ENCODE assay signal across 1 cellular context in the genomic region with DNA sequence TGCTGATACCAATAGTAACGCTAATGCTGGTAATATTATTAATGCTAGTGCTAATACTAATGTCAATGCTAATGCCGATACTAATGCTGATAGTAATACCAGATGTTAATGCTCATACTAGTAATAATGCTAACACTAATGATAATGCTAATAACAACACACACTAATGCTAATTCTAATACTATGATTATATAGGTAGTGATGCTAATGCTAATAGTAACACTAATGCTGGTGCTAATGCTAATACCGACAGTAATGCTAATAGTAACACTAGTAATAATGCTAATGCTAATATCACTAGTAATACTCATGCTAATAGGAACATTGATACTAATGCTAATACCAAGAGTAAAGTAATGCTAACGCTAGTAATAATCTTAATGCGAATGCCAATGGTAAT.
TF ChIP-seq lines count a peak whose summit lies in the region.

No MANE protein-coding gene starts in this region.

TF ChIP-seq in K562, 482 proteins besides CTCF, POLR2A, EP300 and RAD21 (continued from another document and continues in another):
- TF ChIP-seq, protein P1, sequence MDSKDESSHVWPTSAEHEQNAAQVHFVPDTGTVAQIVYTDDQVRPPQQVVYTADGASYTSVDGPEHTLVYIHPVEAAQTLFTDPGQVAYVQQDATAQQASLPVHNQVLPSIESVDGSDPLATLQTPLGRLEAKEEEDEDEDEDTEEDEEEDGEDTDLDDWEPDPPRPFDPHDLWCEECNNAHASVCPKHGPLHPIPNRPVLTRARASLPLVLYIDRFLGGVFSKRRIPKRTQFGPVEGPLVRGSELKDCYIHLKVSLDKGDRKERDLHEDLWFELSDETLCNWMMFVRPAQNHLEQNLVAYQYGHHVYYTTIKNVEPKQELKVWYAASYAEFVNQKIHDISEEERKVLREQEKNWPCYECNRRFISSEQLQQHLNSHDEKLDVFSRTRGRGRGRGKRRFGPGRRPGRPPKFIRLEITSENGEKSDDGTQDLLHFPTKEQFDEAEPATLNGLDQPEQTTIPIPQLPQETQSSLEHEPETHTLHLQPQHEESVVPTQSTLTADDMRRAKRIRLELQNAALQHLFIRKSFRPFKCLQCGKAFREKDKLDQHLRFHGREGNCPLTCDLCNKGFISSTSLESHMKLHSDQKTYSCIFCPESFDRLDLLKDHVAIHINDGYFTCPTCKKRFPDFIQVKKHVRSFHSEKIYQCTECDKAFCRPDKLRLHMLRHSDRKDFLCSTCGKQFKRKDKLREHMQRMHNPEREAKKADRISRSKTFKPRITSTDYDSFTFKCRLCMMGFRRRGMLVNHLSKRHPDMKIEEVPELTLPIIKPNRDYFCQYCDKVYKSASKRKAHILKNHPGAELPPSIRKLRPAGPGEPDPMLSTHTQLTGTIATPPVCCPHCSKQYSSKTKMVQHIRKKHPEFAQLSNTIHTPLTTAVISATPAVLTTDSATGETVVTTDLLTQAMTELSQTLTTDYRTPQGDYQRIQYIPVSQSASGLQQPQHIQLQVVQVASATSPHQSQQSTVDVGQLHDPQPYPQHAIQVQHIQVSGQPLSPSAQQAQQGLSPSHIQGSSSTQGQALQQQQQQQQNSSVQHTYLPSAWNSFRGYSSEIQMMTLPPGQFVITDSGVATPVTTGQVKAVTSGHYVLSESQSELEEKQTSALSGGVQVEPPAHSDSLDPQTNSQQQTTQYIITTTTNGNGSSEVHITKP (IDR thresholded peaks at IDR 0.05; ENCODE audit: partially characterized antibody) = no peak
- TF ChIP-seq, protein P2, sequence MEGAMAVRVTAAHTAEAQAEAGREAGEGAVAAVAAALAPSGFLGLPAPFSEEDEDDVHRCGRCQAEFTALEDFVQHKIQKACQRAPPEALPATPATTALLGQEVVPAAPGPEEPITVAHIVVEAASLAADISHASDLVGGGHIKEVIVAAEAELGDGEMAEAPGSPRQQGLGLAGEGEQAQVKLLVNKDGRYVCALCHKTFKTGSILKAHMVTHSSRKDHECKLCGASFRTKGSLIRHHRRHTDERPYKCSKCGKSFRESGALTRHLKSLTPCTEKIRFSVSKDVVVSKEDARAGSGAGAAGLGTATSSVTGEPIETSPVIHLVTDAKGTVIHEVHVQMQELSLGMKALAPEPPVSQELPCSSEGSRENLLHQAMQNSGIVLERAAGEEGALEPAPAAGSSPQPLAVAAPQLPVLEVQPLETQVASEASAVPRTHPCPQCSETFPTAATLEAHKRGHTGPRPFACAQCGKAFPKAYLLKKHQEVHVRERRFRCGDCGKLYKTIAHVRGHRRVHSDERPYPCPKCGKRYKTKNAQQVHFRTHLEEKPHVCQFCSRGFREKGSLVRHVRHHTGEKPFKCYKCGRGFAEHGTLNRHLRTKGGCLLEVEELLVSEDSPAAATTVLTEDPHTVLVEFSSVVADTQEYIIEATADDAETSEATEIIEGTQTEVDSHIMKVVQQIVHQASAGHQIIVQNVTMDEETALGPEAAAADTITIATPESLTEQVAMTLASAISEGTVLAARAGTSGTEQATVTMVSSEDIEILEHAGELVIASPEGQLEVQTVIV (CRISPR knock-in tag; IDR thresholded peaks at IDR 0.05; ENCODE audit: borderline replicate concordance) = no peak
- TF ChIP-seq, protein P3, sequence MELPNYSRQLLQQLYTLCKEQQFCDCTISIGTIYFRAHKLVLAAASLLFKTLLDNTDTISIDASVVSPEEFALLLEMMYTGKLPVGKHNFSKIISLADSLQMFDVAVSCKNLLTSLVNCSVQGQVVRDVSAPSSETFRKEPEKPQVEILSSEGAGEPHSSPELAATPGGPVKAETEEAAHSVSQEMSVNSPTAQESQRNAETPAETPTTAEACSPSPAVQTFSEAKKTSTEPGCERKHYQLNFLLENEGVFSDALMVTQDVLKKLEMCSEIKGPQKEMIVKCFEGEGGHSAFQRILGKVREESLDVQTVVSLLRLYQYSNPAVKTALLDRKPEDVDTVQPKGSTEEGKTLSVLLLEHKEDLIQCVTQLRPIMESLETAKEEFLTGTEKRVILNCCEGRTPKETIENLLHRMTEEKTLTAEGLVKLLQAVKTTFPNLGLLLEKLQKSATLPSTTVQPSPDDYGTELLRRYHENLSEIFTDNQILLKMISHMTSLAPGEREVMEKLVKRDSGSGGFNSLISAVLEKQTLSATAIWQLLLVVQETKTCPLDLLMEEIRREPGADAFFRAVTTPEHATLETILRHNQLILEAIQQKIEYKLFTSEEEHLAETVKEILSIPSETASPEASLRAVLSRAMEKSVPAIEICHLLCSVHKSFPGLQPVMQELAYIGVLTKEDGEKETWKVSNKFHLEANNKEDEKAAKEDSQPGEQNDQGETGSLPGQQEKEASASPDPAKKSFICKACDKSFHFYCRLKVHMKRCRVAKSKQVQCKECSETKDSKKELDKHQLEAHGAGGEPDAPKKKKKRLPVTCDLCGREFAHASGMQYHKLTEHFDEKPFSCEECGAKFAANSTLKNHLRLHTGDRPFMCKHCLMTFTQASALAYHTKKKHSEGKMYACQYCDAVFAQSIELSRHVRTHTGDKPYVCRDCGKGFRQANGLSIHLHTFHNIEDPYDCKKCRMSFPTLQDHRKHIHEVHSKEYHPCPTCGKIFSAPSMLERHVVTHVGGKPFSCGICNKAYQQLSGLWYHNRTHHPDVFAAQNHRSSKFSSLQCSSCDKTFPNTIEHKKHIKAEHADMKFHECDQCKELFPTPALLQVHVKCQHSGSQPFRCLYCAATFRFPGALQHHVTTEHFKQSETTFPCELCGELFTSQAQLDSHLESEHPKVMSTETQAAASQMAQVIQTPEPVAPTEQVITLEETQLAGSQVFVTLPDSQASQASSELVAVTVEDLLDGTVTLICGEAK (IDR thresholded peaks at IDR 0.05) = no peak
- TF ChIP-seq, protein P3 (CRISPR knock-in tag; IDR thresholded peaks at IDR 0.05) = 0 out of 2 replicates have a peak, but pooled peaks have one; percentile 36
- no peak for TF ChIP-seq SIN3B (IDR thresholded peaks at IDR 0.05; ENCODE audit: low read depth)
- no peak for TF ChIP-seq MTA1 (IDR thresholded peaks at IDR 0.05; ENCODE audit: borderline replicate concordance)
- TF ChIP-seq ZBTB1 (CRISPR knock-in tag; IDR thresholded peaks at IDR 0.05; ENCODE audit: borderline replicate concordance, low read depth) = no peak
- TF ChIP-seq ZNF224 (CRISPR knock-in tag; IDR thresholded peaks at IDR 0.05) = peak; percentile 89
- no peak for TF ChIP-seq CHD2 (IDR thresholded peaks at IDR 0.05; ENCODE audit: low read depth, low read length)
- no peak for TF ChIP-seq NBN (IDR thresholded peaks at IDR 0.05; ENCODE audit: low read depth)
- TF ChIP-seq DACH1 (IDR thresholded peaks at IDR 0.05; ENCODE audit: partially characterized antibody) = peak; percentile 90
- no peak for TF ChIP-seq GATAD2A (IDR thresholded peaks at IDR 0.05)
- no peak for TF ChIP-seq POU5F1 (IDR thresholded peaks at IDR 0.05; ENCODE audit: borderline replicate concordance, low read depth, low read length, partially characterized antibody)
- TF ChIP-seq ZNF408 (CRISPR knock-in tag; IDR thresholded peaks at IDR 0.05; ENCODE audit: low read depth) = no peak
- no peak for TF ChIP-seq PYGO2 (tag; IDR thresholded peaks at IDR 0.05)
- TF ChIP-seq, protein P4, sequence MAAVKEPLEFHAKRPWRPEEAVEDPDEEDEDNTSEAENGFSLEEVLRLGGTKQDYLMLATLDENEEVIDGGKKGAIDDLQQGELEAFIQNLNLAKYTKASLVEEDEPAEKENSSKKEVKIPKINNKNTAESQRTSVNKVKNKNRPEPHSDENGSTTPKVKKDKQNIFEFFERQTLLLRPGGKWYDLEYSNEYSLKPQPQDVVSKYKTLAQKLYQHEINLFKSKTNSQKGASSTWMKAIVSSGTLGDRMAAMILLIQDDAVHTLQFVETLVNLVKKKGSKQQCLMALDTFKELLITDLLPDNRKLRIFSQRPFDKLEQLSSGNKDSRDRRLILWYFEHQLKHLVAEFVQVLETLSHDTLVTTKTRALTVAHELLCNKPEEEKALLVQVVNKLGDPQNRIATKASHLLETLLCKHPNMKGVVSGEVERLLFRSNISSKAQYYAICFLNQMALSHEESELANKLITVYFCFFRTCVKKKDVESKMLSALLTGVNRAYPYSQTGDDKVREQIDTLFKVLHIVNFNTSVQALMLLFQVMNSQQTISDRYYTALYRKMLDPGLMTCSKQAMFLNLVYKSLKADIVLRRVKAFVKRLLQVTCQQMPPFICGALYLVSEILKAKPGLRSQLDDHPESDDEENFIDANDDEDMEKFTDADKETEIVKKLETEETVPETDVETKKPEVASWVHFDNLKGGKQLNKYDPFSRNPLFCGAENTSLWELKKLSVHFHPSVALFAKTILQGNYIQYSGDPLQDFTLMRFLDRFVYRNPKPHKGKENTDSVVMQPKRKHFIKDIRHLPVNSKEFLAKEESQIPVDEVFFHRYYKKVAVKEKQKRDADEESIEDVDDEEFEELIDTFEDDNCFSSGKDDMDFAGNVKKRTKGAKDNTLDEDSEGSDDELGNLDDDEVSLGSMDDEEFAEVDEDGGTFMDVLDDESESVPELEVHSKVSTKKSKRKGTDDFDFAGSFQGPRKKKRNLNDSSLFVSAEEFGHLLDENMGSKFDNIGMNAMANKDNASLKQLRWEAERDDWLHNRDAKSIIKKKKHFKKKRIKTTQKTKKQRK (IDR thresholded peaks at IDR 0.05; ENCODE audit: borderline replicate concordance, low read depth, low read length) = no peak
- no peak for TF ChIP-seq SLC30A9 (CRISPR knock-in tag; IDR thresholded peaks at IDR 0.05)
- TF ChIP-seq NR2C2 (CRISPR knock-in tag; IDR thresholded peaks at IDR 0.05) = no peak
- no peak for TF ChIP-seq NR2C2 (tag; IDR thresholded peaks at IDR 0.05)
- no peak for TF ChIP-seq ZNF584 (CRISPR knock-in tag; IDR thresholded peaks at IDR 0.05; ENCODE audit: low read depth)
- TF ChIP-seq, protein P5, sequence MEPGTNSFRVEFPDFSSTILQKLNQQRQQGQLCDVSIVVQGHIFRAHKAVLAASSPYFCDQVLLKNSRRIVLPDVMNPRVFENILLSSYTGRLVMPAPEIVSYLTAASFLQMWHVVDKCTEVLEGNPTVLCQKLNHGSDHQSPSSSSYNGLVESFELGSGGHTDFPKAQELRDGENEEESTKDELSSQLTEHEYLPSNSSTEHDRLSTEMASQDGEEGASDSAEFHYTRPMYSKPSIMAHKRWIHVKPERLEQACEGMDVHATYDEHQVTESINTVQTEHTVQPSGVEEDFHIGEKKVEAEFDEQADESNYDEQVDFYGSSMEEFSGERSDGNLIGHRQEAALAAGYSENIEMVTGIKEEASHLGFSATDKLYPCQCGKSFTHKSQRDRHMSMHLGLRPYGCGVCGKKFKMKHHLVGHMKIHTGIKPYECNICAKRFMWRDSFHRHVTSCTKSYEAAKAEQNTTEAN (CRISPR knock-in tag; IDR thresholded peaks at IDR 0.05) = 0 out of 2 replicates have a peak, but pooled peaks have one; percentile 57
- TF ChIP-seq HLTF (IDR thresholded peaks at IDR 0.05) = no peak
- TF ChIP-seq, protein P6, sequence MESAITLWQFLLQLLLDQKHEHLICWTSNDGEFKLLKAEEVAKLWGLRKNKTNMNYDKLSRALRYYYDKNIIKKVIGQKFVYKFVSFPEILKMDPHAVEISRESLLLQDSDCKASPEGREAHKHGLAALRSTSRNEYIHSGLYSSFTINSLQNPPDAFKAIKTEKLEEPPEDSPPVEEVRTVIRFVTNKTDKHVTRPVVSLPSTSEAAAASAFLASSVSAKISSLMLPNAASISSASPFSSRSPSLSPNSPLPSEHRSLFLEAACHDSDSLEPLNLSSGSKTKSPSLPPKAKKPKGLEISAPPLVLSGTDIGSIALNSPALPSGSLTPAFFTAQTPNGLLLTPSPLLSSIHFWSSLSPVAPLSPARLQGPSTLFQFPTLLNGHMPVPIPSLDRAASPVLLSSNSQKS (CRISPR knock-in tag; IDR thresholded peaks at IDR 0.05) = no peak
- TF ChIP-seq TRIM28 (IDR thresholded peaks at IDR 0.05) = no peak
- 0 out of 2 replicates have a peak, but pooled peaks have one; percentile 27 for TF ChIP-seq ZFX (CRISPR knock-in tag; IDR thresholded peaks at IDR 0.05)
- TF ChIP-seq EWSR1 (IDR thresholded peaks at IDR 0.05; ENCODE audit: borderline replicate concordance, low read depth, partially characterized antibody) = no peak
- TF ChIP-seq ZEB2 (IDR thresholded peaks at IDR 0.05) = no peak
- TF ChIP-seq, protein P7, sequence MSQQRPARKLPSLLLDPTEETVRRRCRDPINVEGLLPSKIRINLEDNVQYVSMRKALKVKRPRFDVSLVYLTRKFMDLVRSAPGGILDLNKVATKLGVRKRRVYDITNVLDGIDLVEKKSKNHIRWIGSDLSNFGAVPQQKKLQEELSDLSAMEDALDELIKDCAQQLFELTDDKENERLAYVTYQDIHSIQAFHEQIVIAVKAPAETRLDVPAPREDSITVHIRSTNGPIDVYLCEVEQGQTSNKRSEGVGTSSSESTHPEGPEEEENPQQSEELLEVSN (IDR thresholded peaks at IDR 0.05; ENCODE audit: borderline replicate concordance in 1 of 2, extremely low read depth in 1 of 2, insufficient read depth in 1 of 2, insufficient read length in 1 of 2, low read depth in 1 of 2, low read length in 1 of 2, poor library complexity in 1 of 2, severe bottlenecking in 1 of 2) = no peak
- no peak for TF ChIP-seq ZNF274 (IDR thresholded peaks at IDR 0.05; ENCODE audit: borderline replicate concordance, low read depth, low read length)
- no peak for TF ChIP-seq SRSF9 (IDR thresholded peaks at IDR 0.05; ENCODE audit: borderline replicate concordance, low read depth, low read length)
- no peak for TF ChIP-seq ATF1 (CRISPR knock-in tag; IDR thresholded peaks at IDR 0.05)
- TF ChIP-seq ATF1 (tag; IDR thresholded peaks at IDR 0.05) = no peak
- no peak for TF ChIP-seq ZNF165 (CRISPR knock-in tag; IDR thresholded peaks at IDR 0.05; ENCODE audit: borderline replicate concordance)
